2 cellular contexts compared by ENCODE assay signal in the genomic region with DNA sequence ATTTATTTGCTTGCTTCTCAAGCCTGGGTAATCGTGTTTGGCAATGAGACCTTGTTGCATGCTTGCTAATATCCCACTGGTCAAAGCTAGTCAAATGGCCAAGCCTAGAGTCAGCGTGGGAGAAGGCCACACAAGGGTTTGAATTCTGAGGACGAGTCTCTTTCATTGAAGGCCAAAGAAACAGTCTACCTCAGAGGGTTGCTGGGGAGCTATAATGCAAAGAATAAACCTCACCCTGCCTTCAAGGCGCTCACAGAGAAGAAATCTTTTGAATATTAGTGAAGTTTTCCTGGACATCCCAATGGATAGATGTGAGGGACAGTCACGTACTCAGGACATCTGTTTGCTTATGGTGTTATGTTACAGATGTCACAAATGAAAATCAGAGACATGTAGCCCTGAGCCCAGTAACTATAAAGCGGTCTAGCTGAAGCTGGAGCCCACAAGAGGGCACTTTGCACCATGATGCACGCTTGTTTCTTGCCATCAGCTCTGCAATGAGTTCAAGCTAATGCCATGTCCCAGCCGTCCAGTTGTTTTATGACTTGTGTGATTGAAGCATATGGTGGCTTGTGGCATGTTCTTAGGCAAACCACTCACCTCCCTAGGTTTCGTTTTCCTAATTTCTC.
A peak's percentile ranks its signal among the peaks of the same experiment; 100 is the strongest.
TF ChIP-seq lines count a peak whose summit lies in the region.

No MANE protein-coding gene starts in this region.

TF ChIP-seq in Ishikawa, 13 proteins besides CTCF, POLR2A, EP300 and RAD21 (continued from another document):
- TF ChIP-seq, protein P1, sequence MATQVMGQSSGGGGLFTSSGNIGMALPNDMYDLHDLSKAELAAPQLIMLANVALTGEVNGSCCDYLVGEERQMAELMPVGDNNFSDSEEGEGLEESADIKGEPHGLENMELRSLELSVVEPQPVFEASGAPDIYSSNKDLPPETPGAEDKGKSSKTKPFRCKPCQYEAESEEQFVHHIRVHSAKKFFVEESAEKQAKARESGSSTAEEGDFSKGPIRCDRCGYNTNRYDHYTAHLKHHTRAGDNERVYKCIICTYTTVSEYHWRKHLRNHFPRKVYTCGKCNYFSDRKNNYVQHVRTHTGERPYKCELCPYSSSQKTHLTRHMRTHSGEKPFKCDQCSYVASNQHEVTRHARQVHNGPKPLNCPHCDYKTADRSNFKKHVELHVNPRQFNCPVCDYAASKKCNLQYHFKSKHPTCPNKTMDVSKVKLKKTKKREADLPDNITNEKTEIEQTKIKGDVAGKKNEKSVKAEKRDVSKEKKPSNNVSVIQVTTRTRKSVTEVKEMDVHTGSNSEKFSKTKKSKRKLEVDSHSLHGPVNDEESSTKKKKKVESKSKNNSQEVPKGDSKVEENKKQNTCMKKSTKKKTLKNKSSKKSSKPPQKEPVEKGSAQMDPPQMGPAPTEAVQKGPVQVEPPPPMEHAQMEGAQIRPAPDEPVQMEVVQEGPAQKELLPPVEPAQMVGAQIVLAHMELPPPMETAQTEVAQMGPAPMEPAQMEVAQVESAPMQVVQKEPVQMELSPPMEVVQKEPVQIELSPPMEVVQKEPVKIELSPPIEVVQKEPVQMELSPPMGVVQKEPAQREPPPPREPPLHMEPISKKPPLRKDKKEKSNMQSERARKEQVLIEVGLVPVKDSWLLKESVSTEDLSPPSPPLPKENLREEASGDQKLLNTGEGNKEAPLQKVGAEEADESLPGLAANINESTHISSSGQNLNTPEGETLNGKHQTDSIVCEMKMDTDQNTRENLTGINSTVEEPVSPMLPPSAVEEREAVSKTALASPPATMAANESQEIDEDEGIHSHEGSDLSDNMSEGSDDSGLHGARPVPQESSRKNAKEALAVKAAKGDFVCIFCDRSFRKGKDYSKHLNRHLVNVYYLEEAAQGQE (IDR thresholded peaks at IDR 0.05; ENCODE audit: low read depth), result no peak
- TF ChIP-seq TEAD4 (IDR thresholded peaks at IDR 0.05) (no peak), FOXM1 (IDR thresholded peaks at IDR 0.05; ENCODE audit: borderline replicate concordance, low read depth) (no peak), TCF12 (IDR thresholded peaks at IDR 0.05; ENCODE audit: low read depth) (no peak), CREB1 (IDR thresholded peaks at IDR 0.05; ENCODE audit: low read depth) (no peak), CEBPB (IDR thresholded peaks at IDR 0.05) (no peak), ZBTB7A (IDR thresholded peaks at IDR 0.05; ENCODE audit: low read depth) (no peak), TAF1 (IDR thresholded peaks at IDR 0.05; ENCODE audit: low read depth) (no peak)
- TF ChIP-seq, protein P2, sequence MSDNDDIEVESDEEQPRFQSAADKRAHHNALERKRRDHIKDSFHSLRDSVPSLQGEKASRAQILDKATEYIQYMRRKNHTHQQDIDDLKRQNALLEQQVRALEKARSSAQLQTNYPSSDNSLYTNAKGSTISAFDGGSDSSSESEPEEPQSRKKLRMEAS (IDR thresholded peaks at IDR 0.05), result no peak
- TF ChIP-seq, protein P3, sequence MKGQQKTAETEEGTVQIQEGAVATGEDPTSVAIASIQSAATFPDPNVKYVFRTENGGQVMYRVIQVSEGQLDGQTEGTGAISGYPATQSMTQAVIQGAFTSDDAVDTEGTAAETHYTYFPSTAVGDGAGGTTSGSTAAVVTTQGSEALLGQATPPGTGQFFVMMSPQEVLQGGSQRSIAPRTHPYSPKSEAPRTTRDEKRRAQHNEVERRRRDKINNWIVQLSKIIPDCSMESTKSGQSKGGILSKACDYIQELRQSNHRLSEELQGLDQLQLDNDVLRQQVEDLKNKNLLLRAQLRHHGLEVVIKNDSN (IDR thresholded peaks at IDR 0.05), result no peak

TF ChIP-seq in HepG2, 621 proteins besides CTCF, POLR2A, EP300 and RAD21 (continued from another document and continues in another):
- TF ChIP-seq ZNF557 (CRISPR knock-in tag; IDR thresholded peaks at IDR 0.05) (no peak), CENPX (CRISPR knock-in tag; IDR thresholded peaks at IDR 0.05) (no peak), ZNF768 (CRISPR knock-in tag; IDR thresholded peaks at IDR 0.05) (peak; percentile 22; the same call in 1 of the 2 replicates), ZNF777 (CRISPR knock-in tag; IDR thresholded peaks at IDR 0.05) (peak; percentile 55; the same call in 1 of the 2 replicates), SMC3 (IDR thresholded peaks at IDR 0.05; ENCODE audit: low read length) (peak; percentile 67), ZNF614 (CRISPR knock-in tag; IDR thresholded peaks at IDR 0.05; ENCODE audit: borderline replicate concordance) (peak; percentile 47; the same call in 1 of the 2 replicates), MEIS1 (CRISPR knock-in tag; IDR thresholded peaks at IDR 0.05; ENCODE audit: borderline replicate concordance) (peak; percentile 49; the same call in 1 of the 2 replicates), ZNF331 (CRISPR knock-in tag; IDR thresholded peaks at IDR 0.05) (0 out of 2 replicates have a peak, but pooled peaks have one; percentile 28), SPEN (CRISPR knock-in tag; IDR thresholded peaks at IDR 0.05; ENCODE audit: low read depth) (no peak), PHF21A (CRISPR knock-in tag; IDR thresholded peaks at IDR 0.05) (0 out of 2 replicates have a peak, but pooled peaks have one; percentile 18), ZFP36L2 (CRISPR knock-in tag; IDR thresholded peaks at IDR 0.05) (no peak), ZNF556 (CRISPR knock-in tag; IDR thresholded peaks at IDR 0.05; ENCODE audit: borderline replicate concordance) (0 out of 2 replicates have a peak, but pooled peaks have one; percentile 41), SALL1 (CRISPR knock-in tag; IDR thresholded peaks at IDR 0.05) (peak; percentile 26; the same call in 1 of the 2 replicates), TARDBP (CRISPR knock-in tag; IDR thresholded peaks at IDR 0.05) (peak; percentile 37; the same call in 1 of the 2 replicates), RBAK (CRISPR knock-in tag; IDR thresholded peaks at IDR 0.05) (0 out of 2 replicates have a peak, but pooled peaks have one; percentile 60), ZNF7 (CRISPR knock-in tag; IDR thresholded peaks at IDR 0.05) (peak; percentile 87; the same call in 1 of the 2 replicates), SIX4 (CRISPR knock-in tag; IDR thresholded peaks at IDR 0.05) (peak; percentile 66), U2AF1 (optimal IDR thresholded peaks at IDR 0.05; ENCODE audit: low read depth, low read length) (no peak)
- TF ChIP-seq, protein P4, sequence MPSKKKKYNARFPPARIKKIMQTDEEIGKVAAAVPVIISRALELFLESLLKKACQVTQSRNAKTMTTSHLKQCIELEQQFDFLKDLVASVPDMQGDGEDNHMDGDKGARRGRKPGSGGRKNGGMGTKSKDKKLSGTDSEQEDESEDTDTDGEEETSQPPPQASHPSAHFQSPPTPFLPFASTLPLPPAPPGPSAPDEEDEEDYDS (CRISPR knock-in tag; IDR thresholded peaks at IDR 0.05), result 0 out of 2 replicates have a peak, but pooled peaks have one; percentile 10
- TF ChIP-seq, protein P5, sequence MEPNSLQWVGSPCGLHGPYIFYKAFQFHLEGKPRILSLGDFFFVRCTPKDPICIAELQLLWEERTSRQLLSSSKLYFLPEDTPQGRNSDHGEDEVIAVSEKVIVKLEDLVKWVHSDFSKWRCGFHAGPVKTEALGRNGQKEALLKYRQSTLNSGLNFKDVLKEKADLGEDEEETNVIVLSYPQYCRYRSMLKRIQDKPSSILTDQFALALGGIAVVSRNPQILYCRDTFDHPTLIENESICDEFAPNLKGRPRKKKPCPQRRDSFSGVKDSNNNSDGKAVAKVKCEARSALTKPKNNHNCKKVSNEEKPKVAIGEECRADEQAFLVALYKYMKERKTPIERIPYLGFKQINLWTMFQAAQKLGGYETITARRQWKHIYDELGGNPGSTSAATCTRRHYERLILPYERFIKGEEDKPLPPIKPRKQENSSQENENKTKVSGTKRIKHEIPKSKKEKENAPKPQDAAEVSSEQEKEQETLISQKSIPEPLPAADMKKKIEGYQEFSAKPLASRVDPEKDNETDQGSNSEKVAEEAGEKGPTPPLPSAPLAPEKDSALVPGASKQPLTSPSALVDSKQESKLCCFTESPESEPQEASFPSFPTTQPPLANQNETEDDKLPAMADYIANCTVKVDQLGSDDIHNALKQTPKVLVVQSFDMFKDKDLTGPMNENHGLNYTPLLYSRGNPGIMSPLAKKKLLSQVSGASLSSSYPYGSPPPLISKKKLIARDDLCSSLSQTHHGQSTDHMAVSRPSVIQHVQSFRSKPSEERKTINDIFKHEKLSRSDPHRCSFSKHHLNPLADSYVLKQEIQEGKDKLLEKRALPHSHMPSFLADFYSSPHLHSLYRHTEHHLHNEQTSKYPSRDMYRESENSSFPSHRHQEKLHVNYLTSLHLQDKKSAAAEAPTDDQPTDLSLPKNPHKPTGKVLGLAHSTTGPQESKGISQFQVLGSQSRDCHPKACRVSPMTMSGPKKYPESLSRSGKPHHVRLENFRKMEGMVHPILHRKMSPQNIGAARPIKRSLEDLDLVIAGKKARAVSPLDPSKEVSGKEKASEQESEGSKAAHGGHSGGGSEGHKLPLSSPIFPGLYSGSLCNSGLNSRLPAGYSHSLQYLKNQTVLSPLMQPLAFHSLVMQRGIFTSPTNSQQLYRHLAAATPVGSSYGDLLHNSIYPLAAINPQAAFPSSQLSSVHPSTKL (CRISPR knock-in tag; IDR thresholded peaks at IDR 0.05), result 0 out of 2 replicates have a peak, but pooled peaks have one; percentile 14
- TF ChIP-seq, protein P6, sequence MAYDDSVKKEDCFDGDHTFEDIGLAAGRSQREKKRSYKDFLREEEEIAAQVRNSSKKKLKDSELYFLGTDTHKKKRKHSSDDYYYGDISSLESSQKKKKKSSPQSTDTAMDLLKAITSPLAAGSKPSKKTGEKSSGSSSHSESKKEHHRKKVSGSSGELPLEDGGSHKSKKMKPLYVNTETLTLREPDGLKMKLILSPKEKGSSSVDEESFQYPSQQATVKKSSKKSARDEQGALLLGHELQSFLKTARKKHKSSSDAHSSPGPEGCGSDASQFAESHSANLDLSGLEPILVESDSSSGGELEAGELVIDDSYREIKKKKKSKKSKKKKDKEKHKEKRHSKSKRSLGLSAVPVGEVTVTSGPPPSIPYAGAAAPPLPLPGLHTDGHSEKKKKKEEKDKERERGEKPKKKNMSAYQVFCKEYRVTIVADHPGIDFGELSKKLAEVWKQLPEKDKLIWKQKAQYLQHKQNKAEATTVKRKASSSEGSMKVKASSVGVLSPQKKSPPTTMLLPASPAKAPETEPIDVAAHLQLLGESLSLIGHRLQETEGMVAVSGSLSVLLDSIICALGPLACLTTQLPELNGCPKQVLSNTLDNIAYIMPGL (CRISPR knock-in tag; IDR thresholded peaks at IDR 0.05; ENCODE audit: borderline replicate concordance in 1 of 2, low read depth in 1 of 2), result peak; percentile 59 to 63; a peak in 3 of 4 replicates
- TF ChIP-seq, protein P7, sequence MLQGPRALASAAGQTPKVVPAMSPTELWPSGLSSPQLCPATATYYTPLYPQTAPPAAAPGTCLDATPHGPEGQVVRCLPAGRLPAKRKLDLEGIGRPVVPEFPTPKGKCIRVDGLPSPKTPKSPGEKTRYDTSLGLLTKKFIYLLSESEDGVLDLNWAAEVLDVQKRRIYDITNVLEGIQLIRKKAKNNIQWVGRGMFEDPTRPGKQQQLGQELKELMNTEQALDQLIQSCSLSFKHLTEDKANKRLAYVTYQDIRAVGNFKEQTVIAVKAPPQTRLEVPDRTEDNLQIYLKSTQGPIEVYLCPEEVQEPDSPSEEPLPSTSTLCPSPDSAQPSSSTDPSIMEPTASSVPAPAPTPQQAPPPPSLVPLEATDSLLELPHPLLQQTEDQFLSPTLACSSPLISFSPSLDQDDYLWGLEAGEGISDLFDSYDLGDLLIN (CRISPR knock-in tag; IDR thresholded peaks at IDR 0.05; ENCODE audit: borderline replicate concordance), result no peak
- TF ChIP-seq, protein P8, sequence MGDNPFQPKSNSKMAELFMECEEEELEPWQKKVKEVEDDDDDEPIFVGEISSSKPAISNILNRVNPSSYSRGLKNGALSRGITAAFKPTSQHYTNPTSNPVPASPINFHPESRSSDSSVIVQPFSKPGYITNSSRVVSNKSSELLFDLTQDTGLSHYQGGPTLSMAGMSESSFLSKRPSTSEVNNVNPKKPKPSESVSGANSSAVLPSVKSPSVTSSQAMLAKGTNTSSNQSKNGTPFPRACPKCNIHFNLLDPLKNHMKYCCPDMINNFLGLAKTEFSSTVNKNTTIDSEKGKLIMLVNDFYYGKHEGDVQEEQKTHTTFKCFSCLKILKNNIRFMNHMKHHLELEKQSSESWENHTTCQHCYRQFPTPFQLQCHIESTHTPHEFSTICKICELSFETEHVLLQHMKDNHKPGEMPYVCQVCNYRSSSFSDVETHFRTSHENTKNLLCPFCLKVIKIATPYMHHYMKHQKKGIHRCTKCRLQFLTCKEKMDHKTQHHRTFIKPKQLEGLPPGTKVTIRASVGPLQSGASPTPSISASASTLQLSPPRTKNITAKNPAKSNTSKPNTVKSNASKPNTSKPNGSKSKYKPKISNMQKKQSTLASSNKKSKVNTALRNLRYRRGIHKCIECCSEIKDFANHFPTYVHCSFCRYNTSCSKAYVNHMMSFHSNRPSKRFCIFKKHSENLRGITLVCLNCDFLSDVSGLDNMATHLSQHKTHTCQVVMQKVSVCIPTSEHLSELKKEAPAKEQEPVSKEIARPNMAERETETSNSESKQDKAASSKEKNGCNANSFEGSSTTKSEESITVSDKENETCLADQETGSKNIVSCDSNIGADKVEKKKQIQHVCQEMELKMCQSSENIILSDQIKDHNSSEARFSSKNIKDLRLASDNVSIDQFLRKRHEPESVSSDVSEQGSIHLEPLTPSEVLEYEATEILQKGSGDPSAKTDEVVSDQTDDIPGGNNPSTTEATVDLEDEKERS (CRISPR knock-in tag; IDR thresholded peaks at IDR 0.05), result 0 out of 2 replicates have a peak, but pooled peaks have one; percentile 30
- TF ChIP-seq, protein P9, sequence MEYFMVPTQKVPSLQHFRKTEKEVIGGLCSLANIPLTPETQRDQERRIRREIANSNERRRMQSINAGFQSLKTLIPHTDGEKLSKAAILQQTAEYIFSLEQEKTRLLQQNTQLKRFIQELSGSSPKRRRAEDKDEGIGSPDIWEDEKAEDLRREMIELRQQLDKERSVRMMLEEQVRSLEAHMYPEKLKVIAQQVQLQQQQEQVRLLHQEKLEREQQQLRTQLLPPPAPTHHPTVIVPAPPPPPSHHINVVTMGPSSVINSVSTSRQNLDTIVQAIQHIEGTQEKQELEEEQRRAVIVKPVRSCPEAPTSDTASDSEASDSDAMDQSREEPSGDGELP (IDR thresholded peaks at IDR 0.05; ENCODE audit: borderline replicate concordance, low read depth), result no peak
- TF ChIP-seq, protein P10, sequence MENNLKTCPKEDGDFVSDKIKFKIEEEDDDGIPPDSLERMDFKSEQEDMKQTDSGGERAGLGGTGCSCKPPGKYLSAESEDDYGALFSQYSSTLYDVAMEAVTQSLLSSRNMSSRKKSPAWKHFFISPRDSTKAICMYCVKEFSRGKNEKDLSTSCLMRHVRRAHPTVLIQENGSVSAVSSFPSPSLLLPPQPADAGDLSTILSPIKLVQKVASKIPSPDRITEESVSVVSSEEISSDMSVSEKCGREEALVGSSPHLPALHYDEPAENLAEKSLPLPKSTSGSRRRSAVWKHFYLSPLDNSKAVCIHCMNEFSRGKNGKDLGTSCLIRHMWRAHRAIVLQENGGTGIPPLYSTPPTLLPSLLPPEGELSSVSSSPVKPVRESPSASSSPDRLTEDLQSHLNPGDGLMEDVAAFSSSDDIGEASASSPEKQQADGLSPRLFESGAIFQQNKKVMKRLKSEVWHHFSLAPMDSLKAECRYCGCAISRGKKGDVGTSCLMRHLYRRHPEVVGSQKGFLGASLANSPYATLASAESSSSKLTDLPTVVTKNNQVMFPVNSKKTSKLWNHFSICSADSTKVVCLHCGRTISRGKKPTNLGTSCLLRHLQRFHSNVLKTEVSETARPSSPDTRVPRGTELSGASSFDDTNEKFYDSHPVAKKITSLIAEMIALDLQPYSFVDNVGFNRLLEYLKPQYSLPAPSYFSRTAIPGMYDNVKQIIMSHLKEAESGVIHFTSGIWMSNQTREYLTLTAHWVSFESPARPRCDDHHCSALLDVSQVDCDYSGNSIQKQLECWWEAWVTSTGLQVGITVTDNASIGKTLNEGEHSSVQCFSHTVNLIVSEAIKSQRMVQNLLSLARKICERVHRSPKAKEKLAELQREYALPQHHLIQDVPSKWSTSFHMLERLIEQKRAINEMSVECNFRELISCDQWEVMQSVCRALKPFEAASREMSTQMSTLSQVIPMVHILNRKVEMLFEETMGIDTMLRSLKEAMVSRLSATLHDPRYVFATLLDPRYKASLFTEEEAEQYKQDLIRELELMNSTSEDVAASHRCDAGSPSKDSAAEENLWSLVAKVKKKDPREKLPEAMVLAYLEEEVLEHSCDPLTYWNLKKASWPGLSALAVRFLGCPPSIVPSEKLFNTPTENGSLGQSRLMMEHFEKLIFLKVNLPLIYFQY (CRISPR knock-in tag; IDR thresholded peaks at IDR 0.05; ENCODE audit: borderline replicate concordance), result peak; percentile 9; the same call in 1 of the 2 replicates
